In genomic region chr11:76824083-76824939, GRCh38 we compare ENCODE assay signal across 10 cellular contexts. TPM values are rescaled to one million over a fixed set of nuclear protein-coding genes. Genes with fewer than 3 reads are reported as not detected.
DNase-seq lines count a peak whose midpoint lies in the region; ATAC-seq, FAIRE-seq and TF ChIP-seq lines count a peak whose summit lies in the region.
"Had no signal": no experiment of that assay in that cellular context is flagged by ENCODE, and none has a peak within 500 bp of the region (broad histone marks: within the 10 kb centered on the region; RNA-seq: fewer than 3 reads in every experiment).

No MANE protein-coding gene starts in this region.

- no peak for FAIRE-seq in endothelial cell of umbilical vein (lab: Jason Lieb, UNC)
- FAIRE-seq: D721Med had no signal

- H3K79me2 ChIP-seq in PC-3 (ENCODE audit: low read length), result no peaks in the 10 kb centered on the region
- no peaks in the 10 kb centered on the region for H3K79me2 ChIP-seq in endothelial cell of umbilical vein (ENCODE audit: control insufficient read depth, insufficient read depth, low read length)

- no peaks in the 10 kb centered on the region for H3K9me2 ChIP-seq in PC-3 (replicated peaks; ENCODE audit: low read length)

- H3F3A ChIP-seq in PC-3 (ENCODE audit: low read length, unreplicated experiment), result peaks cover 7% of the 10 kb centered on the region

- H3K9me3 ChIP-seq in PC-3 (ENCODE audit: low read length) (no peaks in the 10 kb centered on the region), endothelial cell of umbilical vein (replicated peaks; ENCODE audit: control insufficient read depth, insufficient read depth, low read length) (no peaks in the 10 kb centered on the region), mucosa of descending colon (no peaks in the 10 kb centered on the region)

- H3K36me3 Mint-ChIP-seq in mesothelial cell of epicardium, result peaks cover 1% of the 10 kb centered on the region

- no peaks in the 10 kb centered on the region for H3K9me1 ChIP-seq in endothelial cell of umbilical vein (replicated peaks; ENCODE audit: control insufficient read depth, extremely low read depth, insufficient read depth, low read length)

- CTCF ChIA-PET in PC-3 (lab: Charles Lee) (interaction anchor here (2.1 kb wide), 1 partner anchor 95 kb away, joined by 22 read pairs; no protein-coding TSS in a partner anchor), endothelial cell of umbilical vein (lab: Charles Lee) (interaction anchor here (1.2 to 3.2 kb wide), 10 partner anchors 11 to 102 kb away, joined by 3 to 45 read pairs (median 8); no protein-coding TSS in a partner anchor)

- intact Hi-C loops in PC-3 (cut with micrococcal nuclease), result no loop called here
- intact Hi-C loops in endothelial cell of umbilical vein (cut with micrococcal nuclease), result no loop called here
- intact Hi-C loops in mucosa of descending colon (cut with DNase I, micrococcal nuclease), result no loop called here

- TF ChIP-seq CTCF in PC-3 (conservative IDR thresholded peaks at IDR 0.05; ENCODE audit: low read depth, low read length), result no peak
- TF ChIP-seq CTCF in endothelial cell of umbilical vein (IDR thresholded peaks at IDR 0.05; ENCODE audit: extremely low read depth in 1 of 2, insufficient read depth in 1 of 2, low read depth in 1 of 2, low read length in 2 of 2), result no peak
- TF ChIP-seq CTCF in mucosa of descending colon (IDR thresholded peaks at IDR 0.05), result no peak
- no peak for TF ChIP-seq CTCF in mesothelial cell of epicardium (IDR thresholded peaks at IDR 0.05; ENCODE audit: unreplicated experiment)

- TF ChIP-seq POLR2A in endothelial cell of umbilical vein (IDR thresholded peaks at IDR 0.05; ENCODE audit: low read depth, low read length), result no peak

- peak; percentile 35 for ATAC-seq in PC-3
- peak; percentile 57 for ATAC-seq in mucosa of descending colon
- no peak for ATAC-seq in stimulated activated naive CD8-positive, alpha-beta T cell treated with anti-CD3 and anti-CD28 coated beads, Interleukin-15, amount 100 ng/mL, for 72 hours

- H3K36me3 ChIP-seq in PC-3 (ENCODE audit: low read depth, low read length) (no peaks in the 10 kb centered on the region), endothelial cell of umbilical vein (ENCODE audit: control insufficient read depth in 2 of 2, extremely low read depth in 1 of 2, insufficient read depth in 2 of 2, low read length in 2 of 2) (no peaks in the 10 kb centered on the region), mucosa of descending colon (ENCODE audit: low read depth) (no peaks in the 10 kb centered on the region)

- peaks cover 6% of the 10 kb centered on the region for H3K27me3 Mint-ChIP-seq in stimulated activated naive CD8-positive, alpha-beta T cell treated with anti-CD3 and anti-CD28 coated beads, Interleukin-15, amount 100 ng/mL, for 72 hours
- H3K27me3 Mint-ChIP-seq in mesothelial cell of epicardium (ENCODE audit: low read depth), result no peaks in the 10 kb centered on the region

- peak; percentile 88 for DNase-seq in CD1c-positive myeloid dendritic cell (ENCODE audit: extremely low spot score)
- DNase-seq in PC-3, result peak; percentile 78
- peak; percentile 78 for DNase-seq in endothelial cell of umbilical vein (ENCODE audit: low read depth, low spot score)
- no peak for DNase-seq in mucosa of descending colon
- no peak for DNase-seq in stimulated activated naive CD8-positive, alpha-beta T cell treated with anti-CD3 and anti-CD28 coated beads, Interleukin-15, amount 100 ng/mL, for 72 hours
- DNase-seq in NCI-H2171 (lab: John Stamatoyannopoulos, UW), result no peak
- no peak for DNase-seq in mesothelial cell of epicardium (ENCODE audit: low spot score in 2 of 2, unreplicated experiment in 2 of 2)
- DNase-seq in stimulated activated CD4-positive, alpha-beta T cell treated with anti-CD3 and anti-CD28 coated beads, Interleukin-1b, Interleukin-23, amount 100 ng/mL, for 48 hours, result no peak

- no peaks in the 10 kb centered on the region for H3K9me3 Mint-ChIP-seq in stimulated activated naive CD8-positive, alpha-beta T cell treated with anti-CD3 and anti-CD28 coated beads, Interleukin-15, amount 100 ng/mL, for 72 hours
- H3K9me3 Mint-ChIP-seq in mesothelial cell of epicardium, result peaks cover 15% of the 10 kb centered on the region

- H2AFZ ChIP-seq in PC-3 (ENCODE audit: low read length) (no peak overlapping the region), endothelial cell of umbilical vein (ENCODE audit: low read depth, low read length) (no peak overlapping the region)

- peak overlapping the region; percentile 96 for H3K27ac ChIP-seq in PC-3 (ENCODE audit: low read length)
- peak overlapping the region; percentile 99 for H3K27ac ChIP-seq in endothelial cell of umbilical vein (ENCODE audit: insufficient read depth, low read depth, low read length)

- H3K4me3 Mint-ChIP-seq in stimulated activated naive CD8-positive, alpha-beta T cell treated with anti-CD3 and anti-CD28 coated beads, Interleukin-15, amount 100 ng/mL, for 72 hours, result no peak overlapping the region
- H3K4me3 Mint-ChIP-seq in mesothelial cell of epicardium, result no peak overlapping the region

- peaks cover 28% of the 10 kb centered on the region for H3K4me1 Mint-ChIP-seq in stimulated activated naive CD8-positive, alpha-beta T cell treated with anti-CD3 and anti-CD28 coated beads, Interleukin-15, amount 100 ng/mL, for 72 hours
- H3K4me1 Mint-ChIP-seq in mesothelial cell of epicardium, result peaks cover 13% of the 10 kb centered on the region

- BruUV-seq in PC-3 (replicated peaks; lab: Mats Ljungman, UMichigan) (TSS peak; percentile 73), endothelial cell of umbilical vein (replicated peaks; lab: Mats Ljungman, UMichigan) (TSS peak; percentile 97)

- H4K20me1 ChIP-seq in PC-3 (ENCODE audit: low read length), result no peaks in the 10 kb centered on the region
- no peaks in the 10 kb centered on the region for H4K20me1 ChIP-seq in endothelial cell of umbilical vein (replicated peaks; ENCODE audit: control insufficient read depth, extremely low read depth, insufficient read depth, low read length)

- H3K27ac Mint-ChIP-seq in stimulated activated naive CD8-positive, alpha-beta T cell treated with anti-CD3 and anti-CD28 coated beads, Interleukin-15, amount 100 ng/mL, for 72 hours, result no peak overlapping the region
- no peak overlapping the region for H3K27ac Mint-ChIP-seq in mesothelial cell of epicardium

- H3K27me3 ChIP-seq in PC-3 (ENCODE audit: low read length) (no peaks in the 10 kb centered on the region), endothelial cell of umbilical vein (ENCODE audit: control insufficient read depth in 2 of 2, insufficient read depth in 2 of 2, low read length in 2 of 2) (no peaks in the 10 kb centered on the region)

- dilution Hi-C loops in endothelial cell of umbilical vein (cut with MboI; ENCODE audit: extremely low pct_ligation_motif_present, low sequenced_read_pairs), result loop anchor here (25.0 kb wide), 1 partner anchor 88 kb away; no protein-coding TSS in a partner anchor

- POLR2A ChIA-PET in PC-3 (lab: Charles Lee; ENCODE audit: unreplicated experiment) (interaction anchor here (0.6 to 0.7 kb wide), 2 partner anchors 14 to 37 kb away, joined by 4 to 6 read pairs; no protein-coding TSS in a partner anchor), endothelial cell of umbilical vein (lab: Charles Lee) (interaction anchor here (1.1 kb wide), 1 partner anchor 15 kb away, joined by 3 read pairs; no protein-coding TSS in a partner anchor)

- H3K4me2 ChIP-seq in PC-3 (ENCODE audit: low read length) (peak overlapping the region; percentile 63), endothelial cell of umbilical vein (ENCODE audit: insufficient read depth, low read length) (peak overlapping the region; percentile 83)

- H3K4me1 ChIP-seq in PC-3 (ENCODE audit: insufficient read depth, low read length) (peaks cover 37% of the 10 kb centered on the region), endothelial cell of umbilical vein (ENCODE audit: control insufficient read depth, extremely low read depth, insufficient read depth, low read length) (peaks cover 31% of the 10 kb centered on the region), mucosa of descending colon (ENCODE audit: low read depth) (no peaks in the 10 kb centered on the region)

- H3K4me3 ChIP-seq in PC-3 (ENCODE audit: low read length) (peak overlapping the region; percentile 22), endothelial cell of umbilical vein (replicated peaks in 1 of 3; ENCODE audit: insufficient read depth in 1 of 3, low read depth in 1 of 3, low read length in 3 of 3) (peak overlapping the region in 1 of 3 experiments; percentile 17), mucosa of descending colon (no peak overlapping the region)
- H3K4me3 ChIP-seq: coronary artery had no signal

- H3K9ac ChIP-seq in PC-3 (ENCODE audit: low read length) (peak overlapping the region; percentile 83), endothelial cell of umbilical vein (replicated peaks; ENCODE audit: extremely low read depth, insufficient read depth, low read length) (peak overlapping the region; percentile 91)

TF ChIP-seq in endothelial cell of umbilical vein, 7 proteins besides CTCF, POLR2A, EP300 and RAD21:
- TF ChIP-seq POLR2AphosphoS5 (IDR thresholded peaks at IDR 0.05; ENCODE audit: insufficient read depth, low read depth, low read length), result peak; percentile 66
- no peak for TF ChIP-seq MYC (IDR thresholded peaks at IDR 0.05; ENCODE audit: low read depth, low read length)

RNA-seq across cellular contexts. Expression of gene ACER3, which starts 36.4 kb away (rescaled TPM):
- total RNA-seq in PC-3 (2014; rRNA removed) (17.3 and 18.5 TPM in 2 replicates), endothelial cell of umbilical vein (22.4 and 31.6 TPM in 2 replicates), mucosa of descending colon (10 to 100 TPM; 32.3 to 45.7 (median 39.2) TPM), mesothelial cell of epicardium (15.1 to 17.5 TPM (median 16.5 TPM) in 3 replicates)
- 8.9 and 9.9 TPM in 2 replicates for polyA plus RNA-seq in endothelial cell of umbilical vein
- 7.1 and 7.2 TPM in 2 replicates for polyA plus RNA-seq in endothelial cell of umbilical vein (2011; cell fraction: cytosol; rRNA removed)
- 13.6 and 17.0 TPM in 2 replicates for polyA plus RNA-seq in endothelial cell of umbilical vein (2011; cell fraction: nucleus; rRNA removed)
- polyA plus RNA-seq in endothelial cell of umbilical vein (2012), result 19.6 and 25.8 TPM in 2 replicates
- polyA minus RNA-seq in endothelial cell of umbilical vein, result 34.9 and 35.1 TPM in 2 replicates
- polyA minus RNA-seq in endothelial cell of umbilical vein (2011; cell fraction: cytosol; rRNA and poly(A)+ RNA removed), result 7.7 TPM
- 22.3 and 28.9 TPM in 2 replicates for polyA minus RNA-seq in endothelial cell of umbilical vein (2011; cell fraction: nucleus; rRNA and poly(A)+ RNA removed)

RNA-seq across cellular contexts. Expression of gene TSKU, which starts 41.2 kb away (rescaled TPM):
- total RNA-seq in PC-3 (2014; rRNA removed), result 32.1 and 39.2 TPM in 2 replicates
- total RNA-seq in endothelial cell of umbilical vein, result 16.2 and 22.5 TPM in 2 replicates
- polyA plus RNA-seq in endothelial cell of umbilical vein, result 21.2 and 30.2 TPM in 2 replicates
- 13.4 and 16.3 TPM in 2 replicates for polyA plus RNA-seq in endothelial cell of umbilical vein (2011; cell fraction: cytosol; rRNA removed)
- 5.6 and 7.1 TPM in 2 replicates for polyA plus RNA-seq in endothelial cell of umbilical vein (2011; cell fraction: nucleus; rRNA removed)
- 15.4 and 22.7 TPM in 2 replicates for polyA plus RNA-seq in endothelial cell of umbilical vein (2012)
- 16.8 and 20.0 TPM in 2 replicates for polyA minus RNA-seq in endothelial cell of umbilical vein
- 38.3 TPM for polyA minus RNA-seq in endothelial cell of umbilical vein (2011; cell fraction: cytosol; rRNA and poly(A)+ RNA removed)
- polyA minus RNA-seq in endothelial cell of umbilical vein (2011; cell fraction: nucleus; rRNA and poly(A)+ RNA removed), result 5.4 and 6.7 TPM in 2 replicates
- 10 to 100 TPM; 21.5 to 42.9 (median 41.8) TPM for total RNA-seq in mucosa of descending colon
- total RNA-seq in mesothelial cell of epicardium, result 39.3 to 43.7 TPM (median 42.8 TPM) in 3 replicates

Comparison
In these comparisons a context has a peak if more than half of its experiments do, and no peak if none do; other contexts are left out.
1. DNase-seq: peak in CD1c-positive myeloid dendritic cell (single experiment), PC-3 (single experiment) and endothelial cell of umbilical vein (single experiment); none in mucosa of descending colon (0 of 3), stimulated activated naive CD8-positive, alpha-beta T cell treated with anti-CD3 and anti-CD28 coated beads, Interleukin-15, amount 100 ng/mL, for 72 hours (0 of 2), NCI-H2171 (single experiment), mesothelial cell of epicardium (0 of 2) and stimulated activated CD4-positive, alpha-beta T cell treated with anti-CD3 and anti-CD28 coated beads, Interleukin-1b, Interleukin-23, amount 100 ng/mL, for 48 hours (single experiment).